ENCODE assay signal across 1 cellular context in genomic region chr3:132723024-132723462, GRCh38.
TF ChIP-seq lines count a peak whose summit lies in the region.

No MANE protein-coding gene starts in this region.

TF ChIP-seq in HEK293, 187 proteins besides CTCF, POLR2A, EP300 and RAD21 (continued from another document and continues in another):
- peak; percentile 85 for TF ChIP-seq ZBTB11 (tag by site-specific recombination; conservative IDR thresholded peaks at IDR 0.05; ENCODE audit: low read depth)
- 0 out of 2 replicates have a peak, but pooled peaks have one; percentile 53 for TF ChIP-seq ZNF341 (tag by site-specific recombination; IDR thresholded peaks at IDR 0.05; ENCODE audit: low read depth)
- TF ChIP-seq, protein P1, sequence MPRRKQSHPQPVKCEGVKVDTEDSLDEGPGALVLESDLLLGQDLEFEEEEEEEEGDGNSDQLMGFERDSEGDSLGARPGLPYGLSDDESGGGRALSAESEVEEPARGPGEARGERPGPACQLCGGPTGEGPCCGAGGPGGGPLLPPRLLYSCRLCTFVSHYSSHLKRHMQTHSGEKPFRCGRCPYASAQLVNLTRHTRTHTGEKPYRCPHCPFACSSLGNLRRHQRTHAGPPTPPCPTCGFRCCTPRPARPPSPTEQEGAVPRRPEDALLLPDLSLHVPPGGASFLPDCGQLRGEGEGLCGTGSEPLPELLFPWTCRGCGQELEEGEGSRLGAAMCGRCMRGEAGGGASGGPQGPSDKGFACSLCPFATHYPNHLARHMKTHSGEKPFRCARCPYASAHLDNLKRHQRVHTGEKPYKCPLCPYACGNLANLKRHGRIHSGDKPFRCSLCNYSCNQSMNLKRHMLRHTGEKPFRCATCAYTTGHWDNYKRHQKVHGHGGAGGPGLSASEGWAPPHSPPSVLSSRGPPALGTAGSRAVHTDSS (tag by site-specific recombination; IDR thresholded peaks at IDR 0.05): no peak
- TF ChIP-seq, protein P2, sequence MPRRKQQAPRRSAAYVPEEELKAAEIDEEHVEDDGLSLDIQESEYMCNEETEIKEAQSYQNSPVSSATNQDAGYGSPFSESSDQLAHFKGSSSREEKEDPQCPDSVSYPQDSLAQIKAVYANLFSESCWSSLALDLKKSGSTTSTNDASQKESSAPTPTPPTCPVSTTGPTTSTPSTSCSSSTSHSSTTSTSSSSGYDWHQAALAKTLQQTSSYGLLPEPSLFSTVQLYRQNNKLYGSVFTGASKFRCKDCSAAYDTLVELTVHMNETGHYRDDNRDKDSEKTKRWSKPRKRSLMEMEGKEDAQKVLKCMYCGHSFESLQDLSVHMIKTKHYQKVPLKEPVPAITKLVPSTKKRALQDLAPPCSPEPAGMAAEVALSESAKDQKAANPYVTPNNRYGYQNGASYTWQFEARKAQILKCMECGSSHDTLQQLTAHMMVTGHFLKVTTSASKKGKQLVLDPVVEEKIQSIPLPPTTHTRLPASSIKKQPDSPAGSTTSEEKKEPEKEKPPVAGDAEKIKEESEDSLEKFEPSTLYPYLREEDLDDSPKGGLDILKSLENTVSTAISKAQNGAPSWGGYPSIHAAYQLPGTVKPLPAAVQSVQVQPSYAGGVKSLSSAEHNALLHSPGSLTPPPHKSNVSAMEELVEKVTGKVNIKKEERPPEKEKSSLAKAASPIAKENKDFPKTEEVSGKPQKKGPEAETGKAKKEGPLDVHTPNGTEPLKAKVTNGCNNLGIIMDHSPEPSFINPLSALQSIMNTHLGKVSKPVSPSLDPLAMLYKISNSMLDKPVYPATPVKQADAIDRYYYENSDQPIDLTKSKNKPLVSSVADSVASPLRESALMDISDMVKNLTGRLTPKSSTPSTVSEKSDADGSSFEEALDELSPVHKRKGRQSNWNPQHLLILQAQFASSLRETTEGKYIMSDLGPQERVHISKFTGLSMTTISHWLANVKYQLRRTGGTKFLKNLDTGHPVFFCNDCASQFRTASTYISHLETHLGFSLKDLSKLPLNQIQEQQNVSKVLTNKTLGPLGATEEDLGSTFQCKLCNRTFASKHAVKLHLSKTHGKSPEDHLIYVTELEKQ (tag by site-specific recombination; IDR thresholded peaks at IDR 0.05; ENCODE audit: borderline replicate concordance): no peak
- TF ChIP-seq ZNF530 (tag by site-specific recombination; IDR thresholded peaks at IDR 0.05; ENCODE audit: low read depth): no peak
- no peak for TF ChIP-seq ZNF404 (tag by site-specific recombination; IDR thresholded peaks at IDR 0.05)
- no peak for TF ChIP-seq EGR2 (tag by site-specific recombination; IDR thresholded peaks at IDR 0.05; ENCODE audit: low read depth)
- TF ChIP-seq GLI2 (tag by site-specific recombination; IDR thresholded peaks at IDR 0.05; ENCODE audit: borderline replicate concordance, low read depth): no peak
- TF ChIP-seq, protein P3, sequence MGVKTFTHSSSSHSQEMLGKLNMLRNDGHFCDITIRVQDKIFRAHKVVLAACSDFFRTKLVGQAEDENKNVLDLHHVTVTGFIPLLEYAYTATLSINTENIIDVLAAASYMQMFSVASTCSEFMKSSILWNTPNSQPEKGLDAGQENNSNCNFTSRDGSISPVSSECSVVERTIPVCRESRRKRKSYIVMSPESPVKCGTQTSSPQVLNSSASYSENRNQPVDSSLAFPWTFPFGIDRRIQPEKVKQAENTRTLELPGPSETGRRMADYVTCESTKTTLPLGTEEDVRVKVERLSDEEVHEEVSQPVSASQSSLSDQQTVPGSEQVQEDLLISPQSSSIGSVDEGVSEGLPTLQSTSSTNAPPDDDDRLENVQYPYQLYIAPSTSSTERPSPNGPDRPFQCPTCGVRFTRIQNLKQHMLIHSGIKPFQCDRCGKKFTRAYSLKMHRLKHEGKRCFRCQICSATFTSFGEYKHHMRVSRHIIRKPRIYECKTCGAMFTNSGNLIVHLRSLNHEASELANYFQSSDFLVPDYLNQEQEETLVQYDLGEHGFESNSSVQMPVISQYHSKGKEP (tag by site-specific recombination; IDR thresholded peaks at IDR 0.05): no peak
- 0 out of 2 replicates have a peak, but pooled peaks have one; percentile 1 for TF ChIP-seq SP3 (tag by site-specific recombination; IDR thresholded peaks at IDR 0.05)
- TF ChIP-seq ZNF350 (tag by site-specific recombination; IDR thresholded peaks at IDR 0.05): no peak
- TF ChIP-seq, protein P4, sequence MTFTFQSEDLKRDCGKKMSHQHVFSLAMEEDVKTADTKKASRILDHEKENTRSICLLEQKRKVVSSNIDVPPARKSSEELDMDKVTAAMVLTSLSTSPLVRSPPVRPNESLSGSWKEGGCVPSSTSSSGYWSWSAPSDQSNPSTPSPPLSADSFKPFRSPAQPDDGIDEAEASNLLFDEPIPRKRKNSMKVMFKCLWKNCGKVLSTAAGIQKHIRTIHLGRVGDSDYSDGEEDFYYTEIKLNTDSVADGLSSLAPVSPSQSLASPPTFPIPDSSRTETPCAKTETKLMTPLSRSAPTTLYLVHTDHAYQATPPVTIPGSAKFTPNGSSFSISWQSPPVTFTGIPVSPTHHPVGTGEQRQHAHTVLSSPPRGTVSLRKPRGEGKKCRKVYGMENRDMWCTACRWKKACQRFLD (tag by site-specific recombination; IDR thresholded peaks at IDR 0.05): no peak
- no peak for TF ChIP-seq ZNF311 (tag by site-specific recombination; IDR thresholded peaks at IDR 0.05; ENCODE audit: borderline replicate concordance)
- TF ChIP-seq OSR2 (tag by site-specific recombination; IDR thresholded peaks at IDR 0.05): no peak
- peak; percentile 36; the same call in 1 of the 2 replicates for TF ChIP-seq ZIC2 (tag by site-specific recombination; IDR thresholded peaks at IDR 0.05)
- TF ChIP-seq ZNF223 (tag by site-specific recombination; IDR thresholded peaks at IDR 0.05): no peak
- TF ChIP-seq ZNF433 (tag by site-specific recombination; IDR thresholded peaks at IDR 0.05; ENCODE audit: low read depth): no peak
- no peak for TF ChIP-seq GLI4 (tag by site-specific recombination; IDR thresholded peaks at IDR 0.05)
- TF ChIP-seq ZNF585B (tag by site-specific recombination; IDR thresholded peaks at IDR 0.05): no peak
- no peak for TF ChIP-seq ZNF624 (tag by site-specific recombination; IDR thresholded peaks at IDR 0.05)
- TF ChIP-seq ZFP41 (tag by site-specific recombination; IDR thresholded peaks at IDR 0.05; ENCODE audit: borderline replicate concordance): no peak
- TF ChIP-seq MZF1 (tag by site-specific recombination; IDR thresholded peaks at IDR 0.05; ENCODE audit: borderline replicate concordance): no peak
- TF ChIP-seq ZNF133 (tag by site-specific recombination; IDR thresholded peaks at IDR 0.05): no peak
- no peak for TF ChIP-seq WT1 (tag by site-specific recombination; IDR thresholded peaks at IDR 0.05)
- no peak for TF ChIP-seq ZNF548 (tag by site-specific recombination; IDR thresholded peaks at IDR 0.05)
- TF ChIP-seq ZNF174 (tag by site-specific recombination; IDR thresholded peaks at IDR 0.05): no peak
- no peak for TF ChIP-seq ZNF837 (tag by site-specific recombination; IDR thresholded peaks at IDR 0.05)
- no peak for TF ChIP-seq ZNF274 (IDR thresholded peaks at IDR 0.05; ENCODE audit: low read length)
- no peak for TF ChIP-seq ZNF274 (tag by site-specific recombination; IDR thresholded peaks at IDR 0.05; ENCODE audit: borderline replicate concordance)
- TF ChIP-seq SCRT1 (tag by site-specific recombination; IDR thresholded peaks at IDR 0.05; ENCODE audit: borderline replicate concordance): no peak
- TF ChIP-seq, protein P5, sequence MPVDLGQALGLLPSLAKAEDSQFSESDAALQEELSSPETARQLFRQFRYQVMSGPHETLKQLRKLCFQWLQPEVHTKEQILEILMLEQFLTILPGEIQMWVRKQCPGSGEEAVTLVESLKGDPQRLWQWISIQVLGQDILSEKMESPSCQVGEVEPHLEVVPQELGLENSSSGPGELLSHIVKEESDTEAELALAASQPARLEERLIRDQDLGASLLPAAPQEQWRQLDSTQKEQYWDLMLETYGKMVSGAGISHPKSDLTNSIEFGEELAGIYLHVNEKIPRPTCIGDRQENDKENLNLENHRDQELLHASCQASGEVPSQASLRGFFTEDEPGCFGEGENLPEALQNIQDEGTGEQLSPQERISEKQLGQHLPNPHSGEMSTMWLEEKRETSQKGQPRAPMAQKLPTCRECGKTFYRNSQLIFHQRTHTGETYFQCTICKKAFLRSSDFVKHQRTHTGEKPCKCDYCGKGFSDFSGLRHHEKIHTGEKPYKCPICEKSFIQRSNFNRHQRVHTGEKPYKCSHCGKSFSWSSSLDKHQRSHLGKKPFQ (tag by site-specific recombination; IDR thresholded peaks at IDR 0.05): no peak
- no peak for TF ChIP-seq PRDM1 (tag by site-specific recombination; IDR thresholded peaks at IDR 0.05)
- TF ChIP-seq ZNF175 (tag by site-specific recombination; IDR thresholded peaks at IDR 0.05): no peak
- no peak for TF ChIP-seq ZNF157 (tag by site-specific recombination; IDR thresholded peaks at IDR 0.05)
- TF ChIP-seq TCF7L2 (IDR thresholded peaks at IDR 0.05; ENCODE audit: borderline replicate concordance, low read depth, low read length): no peak
- no peak for TF ChIP-seq ZNF654 (tag by site-specific recombination; IDR thresholded peaks at IDR 0.05; ENCODE audit: low read depth)
- no peak for TF ChIP-seq ZNF670 (tag by site-specific recombination; IDR thresholded peaks at IDR 0.05; ENCODE audit: low read depth)
- peak; percentile 56; the same call in 1 of the 2 replicates for TF ChIP-seq ZNF600 (tag by site-specific recombination; IDR thresholded peaks at IDR 0.05)
- TF ChIP-seq ZNF473 (tag by site-specific recombination; IDR thresholded peaks at IDR 0.05): no peak
- TF ChIP-seq BCL11B (tag by site-specific recombination; IDR thresholded peaks at IDR 0.05; ENCODE audit: low read depth): no peak
- TF ChIP-seq ZNF19 (tag by site-specific recombination; IDR thresholded peaks at IDR 0.05; ENCODE audit: low read depth): no peak
- peak; percentile 97 for TF ChIP-seq ZNF394 (tag by site-specific recombination; IDR thresholded peaks at IDR 0.05; ENCODE audit: borderline replicate concordance)
- peak; percentile 39 for TF ChIP-seq ZNF366 (tag by site-specific recombination; conservative IDR thresholded peaks at IDR 0.05)
- TF ChIP-seq ZNF426 (tag by site-specific recombination; IDR thresholded peaks at IDR 0.05): no peak
- TF ChIP-seq, protein P6, sequence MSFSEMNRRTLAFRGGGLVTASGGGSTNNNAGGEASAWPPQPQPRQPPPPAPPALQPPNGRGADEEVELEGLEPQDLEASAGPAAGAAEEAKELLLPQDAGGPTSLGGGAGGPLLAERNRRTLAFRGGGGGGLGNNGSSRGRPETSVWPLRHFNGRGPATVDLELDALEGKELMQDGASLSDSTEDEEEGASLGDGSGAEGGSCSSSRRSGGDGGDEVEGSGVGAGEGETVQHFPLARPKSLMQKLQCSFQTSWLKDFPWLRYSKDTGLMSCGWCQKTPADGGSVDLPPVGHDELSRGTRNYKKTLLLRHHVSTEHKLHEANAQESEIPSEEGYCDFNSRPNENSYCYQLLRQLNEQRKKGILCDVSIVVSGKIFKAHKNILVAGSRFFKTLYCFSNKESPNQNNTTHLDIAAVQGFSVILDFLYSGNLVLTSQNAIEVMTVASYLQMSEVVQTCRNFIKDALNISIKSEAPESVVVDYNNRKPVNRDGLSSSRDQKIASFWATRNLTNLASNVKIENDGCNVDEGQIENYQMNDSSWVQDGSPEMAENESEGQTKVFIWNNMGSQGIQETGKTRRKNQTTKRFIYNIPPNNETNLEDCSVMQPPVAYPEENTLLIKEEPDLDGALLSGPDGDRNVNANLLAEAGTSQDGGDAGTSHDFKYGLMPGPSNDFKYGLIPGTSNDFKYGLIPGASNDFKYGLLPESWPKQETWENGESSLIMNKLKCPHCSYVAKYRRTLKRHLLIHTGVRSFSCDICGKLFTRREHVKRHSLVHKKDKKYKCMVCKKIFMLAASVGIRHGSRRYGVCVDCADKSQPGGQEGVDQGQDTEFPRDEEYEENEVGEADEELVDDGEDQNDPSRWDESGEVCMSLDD (tag by site-specific recombination; IDR thresholded peaks at IDR 0.05): no peak
- peak; percentile 39 for TF ChIP-seq GLIS1 (tag by site-specific recombination; IDR thresholded peaks at IDR 0.05)
- peak; percentile 70 for TF ChIP-seq ZNF335 (tag by site-specific recombination; conservative IDR thresholded peaks at IDR 0.05)
- no peak for TF ChIP-seq ZNF266 (tag by site-specific recombination; IDR thresholded peaks at IDR 0.05; ENCODE audit: low read depth)
- no peak for TF ChIP-seq ZBTB1 (tag by site-specific recombination; IDR thresholded peaks at IDR 0.05)
- no peak for TF ChIP-seq KLF16 (tag by site-specific recombination; IDR thresholded peaks at IDR 0.05)
- TF ChIP-seq, protein P7, sequence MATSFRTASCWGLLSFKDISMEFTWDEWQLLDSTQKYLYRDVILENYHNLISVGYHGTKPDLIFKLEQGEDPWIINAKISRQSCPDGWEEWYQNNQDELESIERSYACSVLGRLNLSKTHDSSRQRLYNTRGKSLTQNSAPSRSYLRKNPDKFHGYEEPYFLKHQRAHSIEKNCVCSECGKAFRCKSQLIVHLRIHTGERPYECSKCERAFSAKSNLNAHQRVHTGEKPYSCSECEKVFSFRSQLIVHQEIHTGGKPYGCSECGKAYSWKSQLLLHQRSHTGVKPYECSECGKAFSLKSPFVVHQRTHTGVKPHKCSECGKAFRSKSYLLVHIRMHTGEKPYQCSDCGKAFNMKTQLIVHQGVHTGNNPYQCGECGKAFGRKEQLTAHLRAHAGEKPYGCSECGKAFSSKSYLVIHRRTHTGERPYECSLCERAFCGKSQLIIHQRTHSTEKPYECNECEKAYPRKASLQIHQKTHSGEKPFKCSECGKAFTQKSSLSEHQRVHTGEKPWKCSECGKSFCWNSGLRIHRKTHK (tag by site-specific recombination; IDR thresholded peaks at IDR 0.05): no peak
- peak; percentile 52; the same call in 1 of the 2 replicates for TF ChIP-seq ZNF629 (tag by site-specific recombination; IDR thresholded peaks at IDR 0.05)
- TF ChIP-seq ZNF391 (tag by site-specific recombination; IDR thresholded peaks at IDR 0.05; ENCODE audit: borderline replicate concordance, low read depth): no peak
